In the genomic region with DNA sequence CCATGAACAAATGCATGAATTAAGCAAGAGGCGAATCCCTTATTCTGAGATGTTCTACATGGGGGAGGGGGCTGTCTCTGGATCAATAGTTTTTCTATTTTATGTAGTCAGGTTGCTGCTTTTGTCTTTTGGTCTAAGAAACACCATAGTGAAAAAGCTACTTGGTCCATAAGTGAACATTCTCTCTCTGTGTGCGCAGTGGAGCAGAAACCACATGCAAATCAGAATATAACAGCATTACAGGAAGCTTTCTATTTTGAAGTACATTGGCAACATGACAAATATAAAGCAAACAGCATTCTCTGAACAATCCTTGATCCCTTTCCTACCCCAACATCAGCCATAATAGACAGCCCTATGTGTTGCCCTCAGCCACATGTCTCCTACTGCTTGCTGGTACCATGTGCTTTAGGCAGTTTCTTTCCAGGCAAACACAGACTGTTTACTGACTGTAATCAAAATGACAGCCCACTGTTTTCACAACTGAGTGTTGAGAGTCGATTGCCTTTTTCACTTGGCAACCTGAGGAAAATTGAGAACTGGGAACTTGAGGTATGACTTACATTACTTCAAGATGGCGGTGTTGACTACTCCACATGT, we compare ENCODE assay signal across 12 cellular contexts. TPM values are rescaled to one million over a fixed set of nuclear protein-coding genes. Genes with fewer than 3 reads are reported as not detected.
DNase-seq lines count a peak whose midpoint lies in the region; ATAC-seq and TF ChIP-seq lines count a peak whose summit lies in the region.
"Had no signal": no experiment of that assay in that cellular context is flagged by ENCODE, and none has a peak within 500 bp of the region (broad histone marks: within the 10 kb centered on the region; RNA-seq: fewer than 3 reads in every experiment).

No MANE protein-coding gene starts in this region.

- peaks cover 10% of the 10 kb centered on the region for H3K4me1 ChIP-seq in A673 (ENCODE audit: insufficient read depth, low read length, poor library complexity, severe bottlenecking)
- H3K4me1 ChIP-seq in CD8-positive, alpha-beta T cell (ENCODE audit: insufficient read depth, low read length), result no peaks in the 10 kb centered on the region

- no peak overlapping the region for H3K4me3 ChIP-seq in A673 (ENCODE audit: low read depth, low read length, poor library complexity, severe bottlenecking)
- H3K4me3 ChIP-seq in CD8-positive, alpha-beta T cell (ENCODE audit: low read depth, low read length), result no peak overlapping the region

- H3K27ac Mint-ChIP-seq in CD8-positive, alpha-beta T cell, result no peak overlapping the region
- H3K27ac Mint-ChIP-seq: H9, WTC11 had no signal

- H3K36me3 Mint-ChIP-seq in CD8-positive, alpha-beta T cell, result no peaks in the 10 kb centered on the region
- H3K36me3 Mint-ChIP-seq: WTC11 had no signal

- H3K27me3 ChIP-seq in A673 (replicated peaks; ENCODE audit: insufficient read depth, low read depth, low read length, poor library complexity), result no peaks in the 10 kb centered on the region
- H3K27me3 ChIP-seq in CD8-positive, alpha-beta T cell (ENCODE audit: insufficient read depth, low read length), result no peaks in the 10 kb centered on the region

- BruUV-seq in A673 (replicated peaks; lab: Mats Ljungman, UMichigan), result no TSS peak

- POLR2A ChIA-PET in A673 (lab: Charles Lee; ENCODE audit: low non-redundant PET), result no interaction called here
- POLR2A ChIA-PET in CD8-positive, alpha-beta T cell (lab: Charles Lee), result no interaction called here

- no peak overlapping the region for H3K27ac ChIP-seq in A673 (ENCODE audit: low read depth, low read length, poor library complexity, severe bottlenecking)
- H3K27ac ChIP-seq in CD8-positive, alpha-beta T cell (ENCODE audit: low read depth, low read length), result no peak overlapping the region

- DNase-seq in DMS153 treated with DMSO at 0.1 percent for 48 hours (lab: John Stamatoyannopoulos, UW; ENCODE audit: unreplicated experiment) (peak; percentile 97), NCI-H1436 (lab: John Stamatoyannopoulos, UW) (peak; percentile 41), A673 (ENCODE audit: low spot score) (no peak), NCI-H1417 treated with DMSO at 0.1 percent for 48 hours (lab: John Stamatoyannopoulos, UW) (no peak)
- DNase-seq in CD8-positive, alpha-beta T cell, result no peak
- DNase-seq: amniotic stem cell, H9, NCI-H226 had no signal

- no peaks in the 10 kb centered on the region for H3K9me3 ChIP-seq in A673 (ENCODE audit: low read depth, low read length, poor library complexity, severe bottlenecking)
- H3K9me3 ChIP-seq in CD8-positive, alpha-beta T cell (ENCODE audit: low read length), result no peaks in the 10 kb centered on the region

- intact Hi-C loops in A673 (cut with micrococcal nuclease; ENCODE audit: unreplicated experiment), result no loop called here
- intact Hi-C loops in CD8-positive, alpha-beta T cell (cut with DNase I, micrococcal nuclease), result no loop called here

- no peaks in the 10 kb centered on the region for H3K9me3 Mint-ChIP-seq in CD8-positive, alpha-beta T cell
- H3K9me3 Mint-ChIP-seq: H9, WTC11 had no signal

- H3K4me3 Mint-ChIP-seq in CD8-positive, alpha-beta T cell, result no peak overlapping the region
- H3K4me3 Mint-ChIP-seq: H9, WTC11 had no signal

- H3K4me1 Mint-ChIP-seq in CD8-positive, alpha-beta T cell (ENCODE audit: low read depth), result no peaks in the 10 kb centered on the region

- no peaks in the 10 kb centered on the region for H3K27me3 Mint-ChIP-seq in CD8-positive, alpha-beta T cell (ENCODE audit: low read depth)

- TF ChIP-seq CTCF in A673 (conservative IDR thresholded peaks at IDR 0.05; ENCODE audit: low read depth, low read length), result no peak
- no peak for TF ChIP-seq CTCF in CD8-positive, alpha-beta T cell (IDR thresholded peaks at IDR 0.05)

- peak; percentile 96 for ATAC-seq in GM19395 (IDR thresholded peaks at IDR 0.05; ENCODE audit: unreplicated experiment)
- ATAC-seq in HG02973 (IDR thresholded peaks at IDR 0.05; ENCODE audit: unreplicated experiment), result peak; percentile 97
- no peak for ATAC-seq in activated CD4-positive, CD25-positive, alpha-beta regulatory T cell treated with anti-CD3 and anti-CD28 coated beads, Interleukin-2, amount 50 U/mL, for 24 hours
- ATAC-seq in CD8-positive, alpha-beta T cell, result no peak
- ATAC-seq: WTC11 had no signal

- CTCF ChIA-PET in A673 (lab: Charles Lee), result no interaction called here
- CTCF ChIA-PET in CD8-positive, alpha-beta T cell (lab: Charles Lee), result no interaction called here

- no peaks in the 10 kb centered on the region for H3K36me3 ChIP-seq in A673 (ENCODE audit: insufficient read depth, low read length, poor library complexity, severe bottlenecking)
- H3K36me3 ChIP-seq in CD8-positive, alpha-beta T cell (ENCODE audit: insufficient read depth, low read length), result no peaks in the 10 kb centered on the region

RNA-seq across cellular contexts. Expression of a gene that starts 10.6 kb away (rescaled TPM):
- total RNA-seq in A673 (2021), result 0.04 and 0.07 TPM in 2 replicates
- under 1 TPM in 1 of 2 experiments, not detected in 1; 0.33 TPM for total RNA-seq in CD8-positive, alpha-beta T cell
- total RNA-seq: H9 had no signal

RNA-seq across cellular contexts. Expression of a gene that starts 45.9 kb away (rescaled TPM):
- 0.73 and 0.79 TPM in 2 replicates for total RNA-seq in A673 (2021)
- not detected for total RNA-seq in CD8-positive, alpha-beta T cell

Comparison
In these comparisons a context has a peak if more than half of its experiments do, and no peak if none do; other contexts are left out.
1. DNase-seq: peak in DMS153 treated with DMSO at 0.1 percent for 48 hours (single experiment) and NCI-H1436 (single experiment); none in A673 (single experiment), NCI-H1417 treated with DMSO at 0.1 percent for 48 hours (single experiment) and CD8-positive, alpha-beta T cell (0 of 7).
2. ATAC-seq: peak in GM19395 (single experiment) and HG02973 (single experiment); none in activated CD4-positive, CD25-positive, alpha-beta regulatory T cell treated with anti-CD3 and anti-CD28 coated beads, Interleukin-2, amount 50 U/mL, for 24 hours (0 of 2) and CD8-positive, alpha-beta T cell (single experiment).